1 cellular context compared by ENCODE assay signal in genomic region chr6:44788387-44788981, GRCh38.
TF ChIP-seq lines count a peak whose summit lies in the region.

No MANE protein-coding gene starts in this region.

TF ChIP-seq in GM23338, 12 proteins besides CTCF, POLR2A, EP300 and RAD21 (continued from another document):
- TF ChIP-seq, protein P1, sequence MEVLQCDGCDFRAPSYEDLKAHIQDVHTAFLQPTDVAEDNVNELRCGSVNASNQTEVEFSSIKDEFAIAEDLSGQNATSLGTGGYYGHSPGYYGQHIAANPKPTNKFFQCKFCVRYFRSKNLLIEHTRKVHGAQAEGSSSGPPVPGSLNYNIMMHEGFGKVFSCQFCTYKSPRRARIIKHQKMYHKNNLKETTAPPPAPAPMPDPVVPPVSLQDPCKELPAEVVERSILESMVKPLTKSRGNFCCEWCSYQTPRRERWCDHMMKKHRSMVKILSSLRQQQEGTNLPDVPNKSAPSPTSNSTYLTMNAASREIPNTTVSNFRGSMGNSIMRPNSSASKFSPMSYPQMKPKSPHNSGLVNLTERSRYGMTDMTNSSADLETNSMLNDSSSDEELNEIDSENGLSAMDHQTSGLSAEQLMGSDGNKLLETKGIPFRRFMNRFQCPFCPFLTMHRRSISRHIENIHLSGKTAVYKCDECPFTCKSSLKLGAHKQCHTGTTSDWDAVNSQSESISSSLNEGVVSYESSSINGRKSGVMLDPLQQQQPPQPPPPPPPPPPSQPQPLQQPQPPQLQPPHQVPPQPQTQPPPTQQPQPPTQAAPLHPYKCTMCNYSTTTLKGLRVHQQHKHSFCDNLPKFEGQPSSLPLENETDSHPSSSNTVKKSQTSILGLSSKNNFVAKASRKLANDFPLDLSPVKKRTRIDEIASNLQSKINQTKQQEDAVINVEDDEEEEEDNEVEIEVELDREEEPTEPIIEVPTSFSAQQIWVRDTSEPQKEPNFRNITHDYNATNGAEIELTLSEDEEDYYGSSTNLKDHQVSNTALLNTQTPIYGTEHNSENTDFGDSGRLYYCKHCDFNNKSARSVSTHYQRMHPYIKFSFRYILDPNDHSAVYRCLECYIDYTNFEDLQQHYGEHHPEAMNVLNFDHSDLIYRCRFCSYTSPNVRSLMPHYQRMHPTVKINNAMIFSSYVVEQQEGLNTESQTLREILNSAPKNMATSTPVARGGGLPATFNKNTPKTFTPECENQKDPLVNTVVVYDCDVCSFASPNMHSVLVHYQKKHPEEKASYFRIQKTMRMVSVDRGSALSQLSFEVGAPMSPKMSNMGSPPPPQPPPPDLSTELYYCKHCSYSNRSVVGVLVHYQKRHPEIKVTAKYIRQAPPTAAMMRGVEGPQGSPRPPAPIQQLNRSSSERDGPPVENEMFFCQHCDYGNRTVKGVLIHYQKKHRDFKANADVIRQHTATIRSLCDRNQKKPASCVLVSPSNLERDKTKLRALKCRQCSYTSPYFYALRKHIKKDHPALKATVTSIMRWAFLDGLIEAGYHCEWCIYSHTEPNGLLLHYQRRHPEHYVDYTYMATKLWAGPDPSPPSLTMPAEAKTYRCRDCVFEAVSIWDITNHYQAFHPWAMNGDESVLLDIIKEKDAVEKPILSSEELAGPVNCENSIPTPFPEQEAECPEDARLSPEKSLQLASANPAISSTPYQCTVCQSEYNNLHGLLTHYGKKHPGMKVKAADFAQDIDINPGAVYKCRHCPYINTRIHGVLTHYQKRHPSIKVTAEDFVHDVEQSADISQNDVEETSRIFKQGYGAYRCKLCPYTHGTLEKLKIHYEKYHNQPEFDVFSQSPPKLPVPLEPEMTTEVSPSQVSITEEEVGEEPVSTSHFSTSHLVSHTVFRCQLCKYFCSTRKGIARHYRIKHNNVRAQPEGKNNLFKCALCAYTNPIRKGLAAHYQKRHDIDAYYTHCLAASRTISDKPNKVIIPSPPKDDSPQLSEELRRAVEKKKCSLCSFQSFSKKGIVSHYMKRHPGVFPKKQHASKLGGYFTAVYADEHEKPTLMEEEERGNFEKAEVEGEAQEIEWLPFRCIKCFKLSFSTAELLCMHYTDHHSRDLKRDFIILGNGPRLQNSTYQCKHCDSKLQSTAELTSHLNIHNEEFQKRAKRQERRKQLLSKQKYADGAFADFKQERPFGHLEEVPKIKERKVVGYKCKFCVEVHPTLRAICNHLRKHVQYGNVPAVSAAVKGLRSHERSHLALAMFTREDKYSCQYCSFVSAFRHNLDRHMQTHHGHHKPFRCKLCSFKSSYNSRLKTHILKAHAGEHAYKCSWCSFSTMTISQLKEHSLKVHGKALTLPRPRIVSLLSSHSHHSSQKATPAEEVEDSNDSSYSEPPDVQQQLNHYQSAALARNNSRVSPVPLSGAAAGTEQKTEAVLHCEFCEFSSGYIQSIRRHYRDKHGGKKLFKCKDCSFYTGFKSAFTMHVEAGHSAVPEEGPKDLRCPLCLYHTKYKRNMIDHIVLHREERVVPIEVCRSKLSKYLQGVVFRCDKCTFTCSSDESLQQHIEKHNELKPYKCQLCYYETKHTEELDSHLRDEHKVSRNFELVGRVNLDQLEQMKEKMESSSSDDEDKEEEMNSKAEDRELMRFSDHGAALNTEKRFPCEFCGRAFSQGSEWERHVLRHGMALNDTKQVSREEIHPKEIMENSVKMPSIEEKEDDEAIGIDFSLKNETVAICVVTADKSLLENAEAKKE (CRISPR knock-in tag; IDR thresholded peaks at IDR 0.05) = no peak
- no peak for TF ChIP-seq JUNB (IDR thresholded peaks at IDR 0.05; ENCODE audit: unreplicated experiment)
- TF ChIP-seq CREB1 (CRISPR knock-in tag; IDR thresholded peaks at IDR 0.05; ENCODE audit: low read depth) = no peak
- TF ChIP-seq, protein P2, sequence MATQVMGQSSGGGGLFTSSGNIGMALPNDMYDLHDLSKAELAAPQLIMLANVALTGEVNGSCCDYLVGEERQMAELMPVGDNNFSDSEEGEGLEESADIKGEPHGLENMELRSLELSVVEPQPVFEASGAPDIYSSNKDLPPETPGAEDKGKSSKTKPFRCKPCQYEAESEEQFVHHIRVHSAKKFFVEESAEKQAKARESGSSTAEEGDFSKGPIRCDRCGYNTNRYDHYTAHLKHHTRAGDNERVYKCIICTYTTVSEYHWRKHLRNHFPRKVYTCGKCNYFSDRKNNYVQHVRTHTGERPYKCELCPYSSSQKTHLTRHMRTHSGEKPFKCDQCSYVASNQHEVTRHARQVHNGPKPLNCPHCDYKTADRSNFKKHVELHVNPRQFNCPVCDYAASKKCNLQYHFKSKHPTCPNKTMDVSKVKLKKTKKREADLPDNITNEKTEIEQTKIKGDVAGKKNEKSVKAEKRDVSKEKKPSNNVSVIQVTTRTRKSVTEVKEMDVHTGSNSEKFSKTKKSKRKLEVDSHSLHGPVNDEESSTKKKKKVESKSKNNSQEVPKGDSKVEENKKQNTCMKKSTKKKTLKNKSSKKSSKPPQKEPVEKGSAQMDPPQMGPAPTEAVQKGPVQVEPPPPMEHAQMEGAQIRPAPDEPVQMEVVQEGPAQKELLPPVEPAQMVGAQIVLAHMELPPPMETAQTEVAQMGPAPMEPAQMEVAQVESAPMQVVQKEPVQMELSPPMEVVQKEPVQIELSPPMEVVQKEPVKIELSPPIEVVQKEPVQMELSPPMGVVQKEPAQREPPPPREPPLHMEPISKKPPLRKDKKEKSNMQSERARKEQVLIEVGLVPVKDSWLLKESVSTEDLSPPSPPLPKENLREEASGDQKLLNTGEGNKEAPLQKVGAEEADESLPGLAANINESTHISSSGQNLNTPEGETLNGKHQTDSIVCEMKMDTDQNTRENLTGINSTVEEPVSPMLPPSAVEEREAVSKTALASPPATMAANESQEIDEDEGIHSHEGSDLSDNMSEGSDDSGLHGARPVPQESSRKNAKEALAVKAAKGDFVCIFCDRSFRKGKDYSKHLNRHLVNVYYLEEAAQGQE (IDR thresholded peaks at IDR 0.05; ENCODE audit: unreplicated experiment) = no peak
- no peak for TF ChIP-seq STAT1 (IDR thresholded peaks at IDR 0.05; ENCODE audit: unreplicated experiment)
- TF ChIP-seq, protein P3, sequence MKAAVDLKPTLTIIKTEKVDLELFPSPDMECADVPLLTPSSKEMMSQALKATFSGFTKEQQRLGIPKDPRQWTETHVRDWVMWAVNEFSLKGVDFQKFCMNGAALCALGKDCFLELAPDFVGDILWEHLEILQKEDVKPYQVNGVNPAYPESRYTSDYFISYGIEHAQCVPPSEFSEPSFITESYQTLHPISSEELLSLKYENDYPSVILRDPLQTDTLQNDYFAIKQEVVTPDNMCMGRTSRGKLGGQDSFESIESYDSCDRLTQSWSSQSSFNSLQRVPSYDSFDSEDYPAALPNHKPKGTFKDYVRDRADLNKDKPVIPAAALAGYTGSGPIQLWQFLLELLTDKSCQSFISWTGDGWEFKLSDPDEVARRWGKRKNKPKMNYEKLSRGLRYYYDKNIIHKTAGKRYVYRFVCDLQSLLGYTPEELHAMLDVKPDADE (IDR thresholded peaks at IDR 0.05) = no peak
- no peak for TF ChIP-seq ZNF114 (CRISPR knock-in tag; IDR thresholded peaks at IDR 0.05)
- TF ChIP-seq POLR2AphosphoS5 (IDR thresholded peaks at IDR 0.05; ENCODE audit: low read depth) = no peak
- no peak for TF ChIP-seq NANOG (IDR thresholded peaks at IDR 0.05; ENCODE audit: borderline replicate concordance)
